Comparison of ENCODE assay signal across 20 cellular contexts in genomic region chr12:33663000-33663654, GRCh38.
DNase-seq lines count a peak whose midpoint lies in the region; ATAC-seq, FAIRE-seq and TF ChIP-seq lines count a peak whose summit lies in the region.
"Had no signal": no experiment of that assay in that cellular context is flagged by ENCODE, and none has a peak within 500 bp of the region (broad histone marks: within the 10 kb centered on the region; RNA-seq: fewer than 3 reads in every experiment).

No MANE protein-coding gene starts in this region.

- no peaks in the 10 kb centered on the region for H3K4me1 ChIP-seq in A549
- H3K4me1 ChIP-seq: BE2C had no signal

- CTCF ChIA-PET in A549 (lab: Yijun Ruan, JAX): no interaction called here
- CTCF ChIA-PET in activated CD8-positive, alpha-beta memory T cell treated with anti-CD3 and anti-CD28 coated beads, Interleukin-2, amount 10 ng/mL, durations not matched to agents 7 days and 5 days (lab: Charles Lee): no interaction called here

- POLR2A ChIA-PET in A549 (lab: Yijun Ruan, JAX): no interaction called here

- no peak for TF ChIP-seq EP300 in A549 (IDR thresholded peaks at IDR 0.05)

- no peaks in the 10 kb centered on the region for H3K4me1 Mint-ChIP-seq in activated CD8-positive, alpha-beta memory T cell treated with anti-CD3 and anti-CD28 coated beads, Interleukin-2, amount 10 ng/mL, durations not matched to agents 7 days and 5 days

- DNase-seq in A549 (ENCODE audit: low read depth in 1 of 2, low spot score in 1 of 2): no peak
- peak; percentile 11 for DNase-seq in MG63
- no peak for DNase-seq in NCI-H146 (lab: John Stamatoyannopoulos, UW)
- no peak for DNase-seq in activated CD8-positive, alpha-beta memory T cell treated with anti-CD3 and anti-CD28 coated beads, Interleukin-2, amount 10 ng/mL, durations not matched to agents 7 days and 5 days
- DNase-seq in GM13976 (ENCODE audit: low spot score): no peak
- no peak for DNase-seq in NCI-H1417 (lab: John Stamatoyannopoulos, UW)
- DNase-seq: BE2C, DMS79, GOT3, KBM-7, NCI-H1105, NCI-H1694 treated with DMSO at 0.1 percent for 48 hours, NCI-H2081 treated with DMSO at 0.1 percent for 48 hours, NCI-H2171 treated with DMSO at 0.1 percent for 48 hours, NCI-H524 treated with DMSO at 0.1 percent for 48 hours, NCI-H82, Right ventricle myocardium superior had no signal

- no peak overlapping the region for H3K27ac ChIP-seq in A549

- H3K27ac Mint-ChIP-seq in activated CD8-positive, alpha-beta memory T cell treated with anti-CD3 and anti-CD28 coated beads, Interleukin-2, amount 10 ng/mL, durations not matched to agents 7 days and 5 days: no peak overlapping the region

- TF ChIP-seq CTCF in A549 (IDR thresholded peaks at IDR 0.05) (no peak), GM13976 (IDR thresholded peaks at IDR 0.05; ENCODE audit: borderline replicate concordance, control extremely low read depth, extremely low read depth, insufficient read depth, missing control alignments) (no peak)

- H3K9me3 Mint-ChIP-seq in activated CD8-positive, alpha-beta memory T cell treated with anti-CD3 and anti-CD28 coated beads, Interleukin-2, amount 10 ng/mL, durations not matched to agents 7 days and 5 days (ENCODE audit: low read depth): peaks cover 7% of the 10 kb centered on the region

- no peaks in the 10 kb centered on the region for H3K36me3 Mint-ChIP-seq in activated CD8-positive, alpha-beta memory T cell treated with anti-CD3 and anti-CD28 coated beads, Interleukin-2, amount 10 ng/mL, durations not matched to agents 7 days and 5 days

- no peak overlapping the region for H3K4me2 ChIP-seq in A549

- WGBS in A549 (ENCODE audit: missing lambda C conversion rate): 3% methylated on average over 4 of the region's 4 CpGs

- no peak for TF ChIP-seq POLR2A in A549 (IDR thresholded peaks at IDR 0.05; ENCODE audit: low read length)

- TF ChIP-seq RAD21 in A549 (conservative IDR thresholded peaks at IDR 0.05 in 1 of 2, IDR thresholded peaks at IDR 0.05 in 1 of 2): no peak

- H3K4me3 Mint-ChIP-seq in activated CD8-positive, alpha-beta memory T cell treated with anti-CD3 and anti-CD28 coated beads, Interleukin-2, amount 10 ng/mL, durations not matched to agents 7 days and 5 days: no peak overlapping the region

- H3K9me3 ChIP-seq in A549 (no peaks in the 10 kb centered on the region), MG63 (no peaks in the 10 kb centered on the region)
- H3K9me3 ChIP-seq: BE2C had no signal

- no peaks in the 10 kb centered on the region for H3K36me3 ChIP-seq in MG63
- H3K36me3 ChIP-seq: BE2C had no signal

- H3K27me3 Mint-ChIP-seq in activated CD8-positive, alpha-beta memory T cell treated with anti-CD3 and anti-CD28 coated beads, Interleukin-2, amount 10 ng/mL, durations not matched to agents 7 days and 5 days: no peaks in the 10 kb centered on the region

- H3K4me3 ChIP-seq in A549 (no peak overlapping the region), MG63 (no peak overlapping the region)

- in situ Hi-C loops in GM13976 (cut with MboI; ENCODE audit: low sequenced_read_pairs, unreplicated experiment): no loop called here

- no peak for FAIRE-seq in A549 (lab: Jason Lieb, UNC)
- FAIRE-seq in colon (lab: Jason Lieb, UNC): peak; percentile 10
- FAIRE-seq in islet of Langerhans (lab: Jason Lieb, UNC): peak; percentile 17
- FAIRE-seq: RCC 7860 had no signal

- no peak for ATAC-seq in A549
- no peak for ATAC-seq in activated CD8-positive, alpha-beta memory T cell treated with anti-CD3 and anti-CD28 coated beads, Interleukin-2, amount 10 ng/mL, durations not matched to agents 7 days and 5 days

- H3K27me3 ChIP-seq in MG63: no peaks in the 10 kb centered on the region
- H3K27me3 ChIP-seq: BE2C had no signal

TF ChIP-seq in A549, 52 proteins besides CTCF, POLR2A, EP300 and RAD21:
- TF ChIP-seq BHLHE40 (IDR thresholded peaks at IDR 0.05; ENCODE audit: low read depth, low read length) (no peak), MAFK (IDR thresholded peaks at IDR 0.05; ENCODE audit: partially characterized antibody) (peak; percentile 67)
